ENCODE assay signal across 25 cellular contexts in genomic region chr9:76913467-76913866, GRCh38.
"Had no signal": no experiment of that assay in that cellular context is flagged by ENCODE, and none has a peak within 500 bp of the region (broad histone marks: within the 10 kb centered on the region; RNA-seq: fewer than 3 reads in every experiment).

No MANE protein-coding gene starts in this region.

- H3K9me3 ChIP-seq: ascending aorta, body of pancreas had no signal

- H3K27me3 ChIP-seq: ascending aorta, body of pancreas had no signal

- H3K4me1 ChIP-seq: body of pancreas had no signal

- H3K27ac ChIP-seq: ascending aorta, body of pancreas, SK-N-MC had no signal

- DNase-seq: activated CD4-positive, alpha-beta memory T cell treated with anti-CD3 and anti-CD28 coated beads for 36 hours; activated CD4-positive, alpha-beta T cell treated with anti-CD3 and anti-CD28 coated beads, Interleukin-2, amount 10 ng/mL, durations not matched to agents 7 days and 5 days; activated CD4-positive, CD25-positive, alpha-beta regulatory T cell; activated CD8-positive, alpha-beta memory T cell treated with anti-CD3 and anti-CD28 coated beads for 24 hours; activated effector memory CD4-positive, alpha-beta T cell treated with anti-CD3 and anti-CD28 coated beads, Interleukin-2, amount 50 U/mL, for 16 hours; activated naive CD4-positive, alpha-beta T cell treated with Interleukin-2 at 50 U/mL for 16 hours; activated naive CD8-positive, alpha-beta T cell treated with anti-CD3 and anti-CD28 coated beads, Interleukin-2, amount 50 U/mL, for 24 hours; activated T-cell treated with anti-CD3 and anti-CD28 coated beads, Interleukin-2, amount 50 U/mL, for 4 hours; amniotic stem cell; body of pancreas; Kasumi-1; NCI-H1048; NCI-H1930; NCI-H2171; NCI-H2227 treated with DMSO at 0.1 percent for 48 hours; NCI-H446 treated with DMSO at 0.1 percent for 48 hours; NCI-H524 treated with DMSO at 0.1 percent for 48 hours; NCI-H774; OCI-M1; SIG-M5; T-cell; T-helper 2 cell; T1000 had no signal

- H3K36me3 ChIP-seq: ascending aorta had no signal

- H3K4me3 ChIP-seq: ascending aorta, body of pancreas, SK-N-MC had no signal

- ATAC-seq: activated naive CD8-positive, alpha-beta T cell treated with anti-CD3 and anti-CD28 coated beads, Interleukin-2, amount 50 U/mL, for 24 hours; activated T-cell treated with anti-CD3 and anti-CD28 coated beads, Interleukin-2, amount 50 U/mL, for 4 hours; body of pancreas; T-cell had no signal
